In genomic region chr16:67428146-67428731, GRCh38 we compare ENCODE assay signal across 8 cellular contexts. TPM values are rescaled to one million over a fixed set of nuclear protein-coding genes. Genes with fewer than 3 reads are reported as not detected.
DNase-seq lines count a peak whose midpoint lies in the region; ATAC-seq, FAIRE-seq and TF ChIP-seq lines count a peak whose summit lies in the region.

No MANE protein-coding gene starts in this region.

- peak; percentile 60 to 65 for ATAC-seq in activated T-cell treated with anti-CD3 and anti-CD28 coated beads, Interleukin-2, amount 50 U/mL, for 4 hours
- ATAC-seq in HG03039 (IDR thresholded peaks at IDR 0.05; ENCODE audit: unreplicated experiment): no peak

- H3K79me2 ChIP-seq in OCI-LY1 (ENCODE audit: insufficient read depth, low read length) (no peaks in the 10 kb centered on the region), neural progenitor cell (ENCODE audit: low read depth) (no peaks in the 10 kb centered on the region)

- H3K4me3 ChIP-seq in OCI-LY1 (ENCODE audit: low read depth, low read length, poor library complexity, severe bottlenecking) (no peak overlapping the region), fibroblast of mammary gland (ENCODE audit: control insufficient read depth, low read depth, low read length) (no peak overlapping the region), neural progenitor cell (no peak overlapping the region)

- H3K9me3 Mint-ChIP-seq in activated T-cell treated with anti-CD3 and anti-CD28 coated beads, Interleukin-2, amount 50 U/mL, for 4 hours: no peaks in the 10 kb centered on the region
- H3K9me3 Mint-ChIP-seq in neural progenitor cell: no peaks in the 10 kb centered on the region

- no peak overlapping the region for H3K27ac Mint-ChIP-seq in neural progenitor cell

- H3K27me3 Mint-ChIP-seq in activated T-cell treated with anti-CD3 and anti-CD28 coated beads, Interleukin-2, amount 50 U/mL, for 4 hours (ENCODE audit: low read depth): peaks cover 40% of the 10 kb centered on the region
- peaks cover 39% of the 10 kb centered on the region for H3K27me3 Mint-ChIP-seq in neural progenitor cell (ENCODE audit: insufficient read depth, low read depth)

- H3K4me1 ChIP-seq in OCI-LY1 (ENCODE audit: insufficient read depth, low read length, severe bottlenecking): peaks cover 11% of the 10 kb centered on the region
- H3K4me1 ChIP-seq in neural progenitor cell: peaks cover 37% of the 10 kb centered on the region

- no peaks in the 10 kb centered on the region for H3F3A ChIP-seq in OCI-LY1 (ENCODE audit: insufficient read depth, low read length)
- peaks cover 13% of the 10 kb centered on the region for H3F3A ChIP-seq in neural progenitor cell (ENCODE audit: low read depth)

- no peaks in the 10 kb centered on the region for H3K9me2 ChIP-seq in OCI-LY1 (ENCODE audit: low read depth, low read length)

- H3K36me3 Mint-ChIP-seq in activated T-cell treated with anti-CD3 and anti-CD28 coated beads, Interleukin-2, amount 50 U/mL, for 4 hours (ENCODE audit: insufficient read depth): no peaks in the 10 kb centered on the region
- H3K36me3 Mint-ChIP-seq in neural progenitor cell: no peaks in the 10 kb centered on the region

- H3K4me2 ChIP-seq in OCI-LY1 (ENCODE audit: low read length) (no peak overlapping the region), neural progenitor cell (no peak overlapping the region)

- H2AFZ ChIP-seq in OCI-LY1 (ENCODE audit: low read length): no peak overlapping the region
- H2AFZ ChIP-seq in neural progenitor cell (replicated peaks): no peak overlapping the region

- peak; percentile 80 for DNase-seq in D341Med (ENCODE audit: low spot score)
- DNase-seq in HTR-8/SVneo (ENCODE audit: insufficient read length, low spot score): peak; percentile 89
- DNase-seq in activated T-cell treated with anti-CD3 and anti-CD28 coated beads, Interleukin-2, amount 50 U/mL, for 4 hours: peak; percentile 49
- DNase-seq in fibroblast of mammary gland (ENCODE audit: low read depth): peak; percentile 60
- DNase-seq in neural progenitor cell (ENCODE audit: low spot score): peak; percentile 92
- DNase-seq in ureter (ENCODE audit: low spot score): peak; percentile 69

- FAIRE-seq in HTR-8/SVneo (lab: Jason Lieb, UNC): no peak

- peaks cover 8% of the 10 kb centered on the region for H3K4me1 Mint-ChIP-seq in activated T-cell treated with anti-CD3 and anti-CD28 coated beads, Interleukin-2, amount 50 U/mL, for 4 hours (ENCODE audit: low read depth)
- peaks cover 41% of the 10 kb centered on the region for H3K4me1 Mint-ChIP-seq in neural progenitor cell

- no peak overlapping the region for H3K9ac ChIP-seq in OCI-LY1 (ENCODE audit: low read length)
- no peak overlapping the region for H3K9ac ChIP-seq in neural progenitor cell

- H3K27ac ChIP-seq in OCI-LY1 (ENCODE audit: low read depth, low read length, poor library complexity, severe bottlenecking) (no peak overlapping the region), neural progenitor cell (no peak overlapping the region)

- H3K9me3 ChIP-seq in OCI-LY1 (ENCODE audit: low read length) (no peaks in the 10 kb centered on the region), neural progenitor cell (ENCODE audit: low read depth) (no peaks in the 10 kb centered on the region)

- H3K36me3 ChIP-seq in OCI-LY1 (ENCODE audit: insufficient read depth, low read length) (no peaks in the 10 kb centered on the region), neural progenitor cell (no peaks in the 10 kb centered on the region)

- H3K4me3 Mint-ChIP-seq in activated T-cell treated with anti-CD3 and anti-CD28 coated beads, Interleukin-2, amount 50 U/mL, for 4 hours: no peak overlapping the region
- no peak overlapping the region for H3K4me3 Mint-ChIP-seq in neural progenitor cell

- H4K20me1 ChIP-seq in OCI-LY1 (ENCODE audit: insufficient read depth, low read length) (no peaks in the 10 kb centered on the region), neural progenitor cell (ENCODE audit: low read depth) (no peaks in the 10 kb centered on the region)

- TF ChIP-seq CTCF in OCI-LY1 (IDR thresholded peaks at IDR 0.05; ENCODE audit: low read length): peak; percentile 73
- peak; percentile 86 for TF ChIP-seq CTCF in fibroblast of mammary gland (conservative IDR thresholded peaks at IDR 0.05; ENCODE audit: control insufficient read depth, insufficient read depth, low read depth, low read length)
- peak; percentile 78 for TF ChIP-seq CTCF in neural progenitor cell (IDR thresholded peaks at IDR 0.05)

- H3K27me3 ChIP-seq in OCI-LY1 (ENCODE audit: insufficient read depth, low read length): peaks cover 20% of the 10 kb centered on the region; the same call in 1 of the 2 replicates
- peaks cover 51% of the 10 kb centered on the region for H3K27me3 ChIP-seq in neural progenitor cell

RNA-seq across cellular contexts. Expression of gene HSD11B2, which starts 2.7 kb away (rescaled TPM):
- total RNA-seq in activated T-cell treated with anti-CD3 and anti-CD28 coated beads, Interleukin-2, amount 50 U/mL, for 4 hours: 1 to 10 TPM; 3.9 to 6.1 (median 5.2) TPM
- total RNA-seq in neural progenitor cell (ENCODE audit: low replicate concordance) (1.6 TPM in 1 of 2 replicates, not detected in the other), ureter (5.6 TPM)

RNA-seq across cellular contexts. Expression of gene ZDHHC1, which starts 12.0 kb away (rescaled TPM):
- total RNA-seq in activated T-cell treated with anti-CD3 and anti-CD28 coated beads, Interleukin-2, amount 50 U/mL, for 4 hours: under 1 TPM; 0.61 to 0.99 (median 0.79) TPM
- total RNA-seq in neural progenitor cell (ENCODE audit: low replicate concordance) (1.5 and 2.2 TPM in 2 replicates), ureter (14.3 TPM)

RNA-seq across cellular contexts. Expression of gene TPPP3, which starts 34.9 kb away (rescaled TPM):
- total RNA-seq in activated T-cell treated with anti-CD3 and anti-CD28 coated beads, Interleukin-2, amount 50 U/mL, for 4 hours: under 1 TPM in 1 of 3 donors, not detected in 2; 0.20 TPM
- total RNA-seq in neural progenitor cell (ENCODE audit: low replicate concordance) (0.96 TPM in 1 of 2 replicates, not detected in the other), ureter (12.5 TPM)

RNA-seq across cellular contexts. Expression of gene ATP6V0D1, which starts 52.7 kb away (rescaled TPM):
- 10 to 100 TPM; 36.0 to 49.1 (median 44.5) TPM for total RNA-seq in activated T-cell treated with anti-CD3 and anti-CD28 coated beads, Interleukin-2, amount 50 U/mL, for 4 hours
- total RNA-seq in neural progenitor cell (ENCODE audit: low replicate concordance) (29.7 and 42.0 TPM in 2 replicates), ureter (89.2 TPM)

RNA-seq across cellular contexts. Expression of gene AGRP, which starts 55.1 kb away (rescaled TPM):
- not detected for total RNA-seq in activated T-cell treated with anti-CD3 and anti-CD28 coated beads, Interleukin-2, amount 50 U/mL, for 4 hours
- total RNA-seq in neural progenitor cell (ENCODE audit: low replicate concordance): not detected in 2 replicates
- total RNA-seq in ureter: not detected
